Comparison of ENCODE assay signal across 9 cellular contexts in the genomic region with DNA sequence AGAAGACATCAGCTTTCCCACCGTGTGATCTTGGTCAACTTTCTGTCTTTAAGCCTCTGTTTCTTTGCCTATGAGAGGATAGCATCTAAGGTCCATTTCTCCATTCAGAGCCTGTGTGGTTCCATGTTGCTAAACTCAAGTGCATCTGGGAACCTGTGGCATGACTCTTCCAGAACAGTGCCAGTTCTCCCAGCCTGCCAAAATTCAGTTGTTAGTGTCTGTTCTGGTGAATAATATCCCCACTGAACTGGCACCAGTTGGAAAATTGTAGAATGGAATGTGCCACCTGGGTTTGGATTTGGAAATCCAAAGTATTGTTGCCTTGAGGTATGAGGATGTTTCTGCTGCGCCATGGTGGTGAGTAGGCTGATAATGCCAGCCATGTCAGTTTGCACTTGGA. TPM values are rescaled to one million over a fixed set of nuclear protein-coding genes. Genes with fewer than 3 reads are reported as not detected.
"Had no signal": no experiment of that assay in that cellular context is flagged by ENCODE, and none has a peak within 500 bp of the region (broad histone marks: within the 10 kb centered on the region; RNA-seq: fewer than 3 reads in every experiment).

No MANE protein-coding gene starts in this region.

- H3K4me3 ChIP-seq: K562 had no signal

- DNase-seq: IMR-90, KBM-7, KG1 had no signal

- H3K27ac ChIP-seq: HL-60, KMS-11 had no signal

- ATAC-seq: HepG2, K562 had no signal

- H3K9ac ChIP-seq: KMS-11 had no signal

- H3K4me2 ChIP-seq: KMS-11 had no signal

RNA-seq across cellular contexts. Expression of gene TIMP4, which starts 31.3 kb away (rescaled TPM):
- total RNA-seq: HT1080 had no signal
- polyA plus RNA-seq: IgD-negative memory B cell had no signal
